In genomic region chr2:37090019-37090477, GRCh38 we compare ENCODE assay signal across 9 cellular contexts.
DNase-seq lines count a peak whose midpoint lies in the region; ATAC-seq lines count a peak whose summit lies in the region.
"Had no signal": no experiment of that assay in that cellular context is flagged by ENCODE, and none has a peak within 500 bp of the region (broad histone marks: within the 10 kb centered on the region; RNA-seq: fewer than 3 reads in every experiment).

No MANE protein-coding gene starts in this region.

- H3K4me1 Mint-ChIP-seq in stimulated activated memory B cell treated with anti-CD40 and anti-IgM and Interleukin-4, amounts not matched to agents 10 μg/mL and 1 μg/mL and 100 μg/mL, for 72 hours, result peaks cover 50% of the 10 kb centered on the region

- peak overlapping the region; percentile 39 for H3K4me3 Mint-ChIP-seq in stimulated activated memory B cell treated with anti-CD40 and anti-IgM and Interleukin-4, amounts not matched to agents 10 μg/mL and 1 μg/mL and 100 μg/mL, for 72 hours

- no peak for DNase-seq in activated CD4-positive, alpha-beta T cell treated with anti-CD3 and anti-CD28 coated beads for 1 hour
- DNase-seq in superior temporal gyrus (ENCODE audit: extremely low spot score) (no peak), retina (no peak)
- DNase-seq: activated T-cell treated with anti-CD3 and anti-CD28 coated beads, Interleukin-2, amount 50 U/mL, for 1 hour; NCI-H526 treated with DMSO at 0.1 percent for 48 hours had no signal

- peak; percentile 78 for ATAC-seq in GM19043 (IDR thresholded peaks at IDR 0.05; ENCODE audit: low read depth, unreplicated experiment)
- ATAC-seq in HG02623 (IDR thresholded peaks at IDR 0.05; ENCODE audit: unreplicated experiment), result peak; percentile 90
- peak; percentile 89 for ATAC-seq in HG03460 (IDR thresholded peaks at IDR 0.05; ENCODE audit: unreplicated experiment)
- ATAC-seq in stimulated activated memory B cell treated with anti-CD40 and anti-IgM and Interleukin-4, amounts not matched to agents 10 μg/mL and 1 μg/mL and 100 μg/mL, for 72 hours, result peak; percentile 94

- peaks cover 41% of the 10 kb centered on the region for H3K36me3 Mint-ChIP-seq in stimulated activated memory B cell treated with anti-CD40 and anti-IgM and Interleukin-4, amounts not matched to agents 10 μg/mL and 1 μg/mL and 100 μg/mL, for 72 hours

- no peaks in the 10 kb centered on the region for H3K9me3 Mint-ChIP-seq in stimulated activated memory B cell treated with anti-CD40 and anti-IgM and Interleukin-4, amounts not matched to agents 10 μg/mL and 1 μg/mL and 100 μg/mL, for 72 hours

- peak overlapping the region; percentile 2 for H3K27ac Mint-ChIP-seq in stimulated activated memory B cell treated with anti-CD40 and anti-IgM and Interleukin-4, amounts not matched to agents 10 μg/mL and 1 μg/mL and 100 μg/mL, for 72 hours

- no peaks in the 10 kb centered on the region for H3K27me3 Mint-ChIP-seq in stimulated activated memory B cell treated with anti-CD40 and anti-IgM and Interleukin-4, amounts not matched to agents 10 μg/mL and 1 μg/mL and 100 μg/mL, for 72 hours
